In the genomic region with DNA sequence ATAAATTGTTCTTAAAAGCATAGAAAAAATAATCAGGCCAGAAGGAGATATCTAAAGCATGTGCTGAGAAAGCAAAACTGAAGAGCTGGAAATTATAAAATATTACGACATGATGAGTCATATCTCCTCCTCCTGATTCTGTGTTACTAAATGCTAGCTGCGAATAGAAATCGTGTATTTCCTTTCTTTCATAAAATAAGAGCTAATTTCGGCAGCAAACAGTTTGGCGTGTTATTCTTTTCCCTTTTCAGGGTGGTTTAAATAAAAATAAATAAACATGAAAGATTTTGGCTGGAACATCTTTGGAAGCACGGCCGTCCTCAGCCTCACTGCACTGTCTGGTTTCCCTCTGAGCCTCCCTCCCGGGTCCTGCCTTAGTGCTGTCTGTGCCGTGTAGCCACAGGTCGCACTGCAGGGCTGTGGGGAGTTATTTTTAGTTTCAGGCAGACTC, we compare ENCODE assay signal across 8 cellular contexts. TPM values are rescaled to one million over a fixed set of nuclear protein-coding genes. Genes with fewer than 3 reads are reported as not detected.
DNase-seq lines count a peak whose midpoint lies in the region; ATAC-seq, FAIRE-seq and TF ChIP-seq lines count a peak whose summit lies in the region.

No MANE protein-coding gene starts in this region.

- H3K9me3 Mint-ChIP-seq in neural crest cell: no peaks in the 10 kb centered on the region
- H3K9me3 Mint-ChIP-seq in T-cell: no peaks in the 10 kb centered on the region

- H3K36me3 ChIP-seq in colonic mucosa (no peaks in the 10 kb centered on the region), H7 (replicated peaks; ENCODE audit: control insufficient read depth, insufficient read depth, low read length) (no peaks in the 10 kb centered on the region)

- H3K27ac Mint-ChIP-seq in neural crest cell (ENCODE audit: unreplicated experiment) (peak overlapping the region; percentile 28), T-cell (no peak overlapping the region)

- TF ChIP-seq CTCF in colonic mucosa (IDR thresholded peaks at IDR 0.05): no peak
- TF ChIP-seq CTCF in neural crest cell (conservative IDR thresholded peaks at IDR 0.05): no peak

- peak; percentile 60 to 66 for DNase-seq in AML-193 (lab: John Stamatoyannopoulos, UW)
- peak; percentile 22 for DNase-seq in NCI-H2227 (lab: John Stamatoyannopoulos, UW; ENCODE audit: unreplicated experiment)
- DNase-seq in colonic mucosa: no peak
- no peak for DNase-seq in neural crest cell (ENCODE audit: low read depth, low spot score)
- no peak for DNase-seq in T-cell
- no peak for DNase-seq in H7
- no peak for DNase-seq in GM19239 (ENCODE audit: insufficient read length, low spot score)

- no peak overlapping the region for H3K4me3 Mint-ChIP-seq in neural crest cell
- no peak overlapping the region for H3K4me3 Mint-ChIP-seq in T-cell

- ATAC-seq in T-cell (replicated peaks in 1 of 4) (no peak), HG03565 (IDR thresholded peaks at IDR 0.05; ENCODE audit: unreplicated experiment) (no peak)

- H3K4me3 ChIP-seq in colonic mucosa (no peak overlapping the region), H7 (ENCODE audit: insufficient read depth, low read depth, low read length) (no peak overlapping the region)

- CTCF ChIA-PET in T-cell (lab: Charles Lee): interaction anchor here (0.6 to 1.9 kb wide), 3 partner anchors 100 to 211 kb away, joined by 3 to 5 read pairs (median 3); no protein-coding TSS in a partner anchor

- no peak for FAIRE-seq in GM19239 (lab: Jason Lieb, UNC)

- H3K27me3 Mint-ChIP-seq in neural crest cell (ENCODE audit: low read depth) (no peaks in the 10 kb centered on the region), T-cell (no peaks in the 10 kb centered on the region)

- no peak overlapping the region for H3K9ac ChIP-seq in colonic mucosa (ENCODE audit: low read depth in 2 of 2, low read length in 2 of 2)

- H3K4me1 ChIP-seq in colonic mucosa: peaks cover 5% of the 10 kb centered on the region

- H3K27me3 ChIP-seq in colonic mucosa (no peaks in the 10 kb centered on the region), H7 (ENCODE audit: control insufficient read depth, insufficient read depth, low read length) (no peaks in the 10 kb centered on the region)

- intact Hi-C loops in colonic mucosa (cut with DNase I): no loop called here

- POLR2A ChIA-PET in T-cell (lab: Charles Lee): no interaction called here

- H3K9me3 ChIP-seq in colonic mucosa: no peaks in the 10 kb centered on the region

- H3K4me1 Mint-ChIP-seq in neural crest cell (no peaks in the 10 kb centered on the region), T-cell (peaks cover 26 to 39% (median 30%) of the 10 kb centered on the region in 3 donors)

- peak overlapping the region; percentile 41 for H3K27ac ChIP-seq in colonic mucosa

- no peaks in the 10 kb centered on the region for H3K36me3 Mint-ChIP-seq in neural crest cell (ENCODE audit: low read depth)
- no peaks in the 10 kb centered on the region for H3K36me3 Mint-ChIP-seq in T-cell

RNA-seq across cellular contexts. Expression of gene ADARB1, which starts 56.0 kb away (rescaled TPM):
- 1 to 10 TPM; 8.7 to 9.3 TPM for total RNA-seq in colonic mucosa
- total RNA-seq in neural crest cell: 14.4 and 21.0 TPM in 2 replicates
- total RNA-seq in T-cell: 10 to 100 TPM; 39.7 to 50.3 (median 44.5) TPM
- total RNA-seq in H7 (2014; rRNA removed; shearing (Covaris generic)): 5.5 and 8.0 TPM in 2 replicates

Comparison
In these comparisons a context has a peak if more than half of its experiments do, and no peak if none do; other contexts are left out.
1. DNase-seq: peak in AML-193 (2 of 2) and NCI-H2227 (single experiment); none in colonic mucosa (single experiment), neural crest cell (single experiment), T-cell (0 of 34), H7 (single experiment) and GM19239 (single experiment).